Comparison of ENCODE assay signal across 10 cellular contexts in genomic region chr1:30783244-30783915, GRCh38. TPM values are rescaled to one million over a fixed set of nuclear protein-coding genes. Genes with fewer than 3 reads are reported as not detected.
DNase-seq lines count a peak whose midpoint lies in the region; ATAC-seq and TF ChIP-seq lines count a peak whose summit lies in the region.
"Had no signal": no experiment of that assay in that cellular context is flagged by ENCODE, and none has a peak within 500 bp of the region (broad histone marks: within the 10 kb centered on the region; RNA-seq: fewer than 3 reads in every experiment).

No MANE protein-coding gene starts in this region.

- TF ChIP-seq POLR2A in NB4 (IDR thresholded peaks at IDR 0.05; ENCODE audit: extremely low read depth, insufficient read length), result no peak

- H3K4me1 Mint-ChIP-seq in neural crest cell, result peaks cover 70% of the 10 kb centered on the region
- peaks cover 11 to 13% of the 10 kb centered on the region in 2 donors for H3K4me1 Mint-ChIP-seq in effector memory CD8-positive, alpha-beta T cell (ENCODE audit: low read depth in 2 of 2)
- peaks cover 20% of the 10 kb centered on the region for H3K4me1 Mint-ChIP-seq in activated naive CD8-positive, alpha-beta T cell treated with anti-CD3 and anti-CD28 coated beads for 36 hours

- peak overlapping the region; percentile 72 for H3K4me3 Mint-ChIP-seq in neural crest cell
- no peak overlapping the region for H3K4me3 Mint-ChIP-seq in effector memory CD8-positive, alpha-beta T cell
- H3K4me3 Mint-ChIP-seq in activated naive CD8-positive, alpha-beta T cell treated with anti-CD3 and anti-CD28 coated beads for 36 hours, result no peak overlapping the region
- H3K4me3 Mint-ChIP-seq: activated naive CD4-positive, alpha-beta T cell treated with anti-CD3 and anti-CD28 coated beads for 36 hours had no signal

- no peaks in the 10 kb centered on the region for H3K27me3 Mint-ChIP-seq in neural crest cell (ENCODE audit: low read depth)
- peaks cover 18 to 25% of the 10 kb centered on the region in 2 donors for H3K27me3 Mint-ChIP-seq in effector memory CD8-positive, alpha-beta T cell
- H3K27me3 Mint-ChIP-seq in activated naive CD8-positive, alpha-beta T cell treated with anti-CD3 and anti-CD28 coated beads for 36 hours, result peaks cover 9% of the 10 kb centered on the region

- TF ChIP-seq CTCF in NB4 (IDR thresholded peaks at IDR 0.05; ENCODE audit: low read depth, low read length) (no peak), neural crest cell (conservative IDR thresholded peaks at IDR 0.05) (no peak)

- ATAC-seq in effector memory CD8-positive, alpha-beta T cell (replicated peaks), result no peak

- H3K36me3 Mint-ChIP-seq in neural crest cell (ENCODE audit: low read depth), result no peaks in the 10 kb centered on the region
- H3K36me3 Mint-ChIP-seq in effector memory CD8-positive, alpha-beta T cell (ENCODE audit: insufficient read depth), result peaks cover 19% of the 10 kb centered on the region
- H3K36me3 Mint-ChIP-seq in activated naive CD8-positive, alpha-beta T cell treated with anti-CD3 and anti-CD28 coated beads for 36 hours, result no peaks in the 10 kb centered on the region

- peak overlapping the region; percentile 91 for H3K27ac Mint-ChIP-seq in neural crest cell (ENCODE audit: unreplicated experiment)
- no peak overlapping the region for H3K27ac Mint-ChIP-seq in effector memory CD8-positive, alpha-beta T cell
- no peak overlapping the region for H3K27ac Mint-ChIP-seq in activated naive CD8-positive, alpha-beta T cell treated with anti-CD3 and anti-CD28 coated beads for 36 hours
- H3K27ac Mint-ChIP-seq: activated naive CD4-positive, alpha-beta T cell treated with anti-CD3 and anti-CD28 coated beads for 36 hours had no signal

- peak; percentile 79 for DNase-seq in GF-D8 (lab: John Stamatoyannopoulos, UW)
- peak; percentile 74 for DNase-seq in NB4 (ENCODE audit: low read depth)
- peak; percentile 83 for DNase-seq in cardiac septum (ENCODE audit: low spot score)
- no peak for DNase-seq in neural crest cell (ENCODE audit: low read depth, low spot score)
- DNase-seq in effector memory CD8-positive, alpha-beta T cell, result no peak
- DNase-seq in superior temporal gyrus (ENCODE audit: extremely low spot score), result no peak
- DNase-seq in activated naive CD8-positive, alpha-beta T cell treated with anti-CD3 and anti-CD28 coated beads for 36 hours, result no peak
- DNase-seq in NCI-H2029 (lab: John Stamatoyannopoulos, UW), result no peak
- DNase-seq: activated naive CD4-positive, alpha-beta T cell treated with anti-CD3 and anti-CD28 coated beads for 36 hours had no signal

- no peak overlapping the region for H3K4me3 ChIP-seq in NB4 (ENCODE audit: low read depth, low read length)
- H3K4me3 ChIP-seq: cardiac muscle cell had no signal

- intact Hi-C loops in cardiac septum (cut with DNase I), result loop anchor here (2.0 kb wide), 1 partner anchor 17 kb away; no protein-coding TSS in a partner anchor

- H3K9me3 Mint-ChIP-seq in neural crest cell, result no peaks in the 10 kb centered on the region
- H3K9me3 Mint-ChIP-seq in effector memory CD8-positive, alpha-beta T cell, result no peaks in the 10 kb centered on the region
- no peaks in the 10 kb centered on the region for H3K9me3 Mint-ChIP-seq in activated naive CD8-positive, alpha-beta T cell treated with anti-CD3 and anti-CD28 coated beads for 36 hours
- H3K9me3 Mint-ChIP-seq: activated naive CD4-positive, alpha-beta T cell treated with anti-CD3 and anti-CD28 coated beads for 36 hours had no signal

RNA-seq across cellular contexts. Expression of gene LAPTM5, which starts 25.8 kb away (rescaled TPM):
- total RNA-seq in cardiac septum (14.2 TPM), neural crest cell (1.0 and 1.5 TPM in 2 replicates)
- total RNA-seq in activated naive CD8-positive, alpha-beta T cell treated with anti-CD3 and anti-CD28 coated beads for 36 hours, result 100 to 1,000 TPM; 232 to 233 TPM

RNA-seq across cellular contexts. Expression of gene MATN1, which starts 60.0 kb away (rescaled TPM):
- total RNA-seq in cardiac septum (not detected), neural crest cell (0.32 and 0.54 TPM in 2 replicates)
- 1 to 10 TPM; 1.1 to 1.5 TPM for total RNA-seq in activated naive CD8-positive, alpha-beta T cell treated with anti-CD3 and anti-CD28 coated beads for 36 hours

Comparison
In these comparisons a context has a peak if more than half of its experiments do, and no peak if none do; other contexts are left out.
1. DNase-seq: peak in GF-D8 (single experiment), NB4 (single experiment) and cardiac septum (single experiment); none in neural crest cell (single experiment), effector memory CD8-positive, alpha-beta T cell (0 of 3), superior temporal gyrus (single experiment), activated naive CD8-positive, alpha-beta T cell treated with anti-CD3 and anti-CD28 coated beads for 36 hours (single experiment) and NCI-H2029 (single experiment).
2. RNA of gene LAPTM5, which starts 25.8 kb away (total RNA-seq): 232 to 233 TPM in activated naive CD8-positive, alpha-beta T cell treated with anti-CD3 and anti-CD28 coated beads for 36 hours; 14.2 TPM in cardiac septum (single experiment) and 1.0 to 1.5 TPM in neural crest cell; every median in the first group is over 10 times any median in the second.